Comparison of ENCODE assay signal across 2 cellular contexts in genomic region chr7:155562976-155563375, GRCh38. TPM values are rescaled to one million over a fixed set of nuclear protein-coding genes. Genes with fewer than 3 reads are reported as not detected.
"Had no signal": no experiment of that assay in that cellular context is flagged by ENCODE, and none has a peak within 500 bp of the region (broad histone marks: within the 10 kb centered on the region; RNA-seq: fewer than 3 reads in every experiment).

No MANE protein-coding gene starts in this region.

RNA-seq across cellular contexts. Expression of gene CNPY1, which starts 16.6 kb away (rescaled TPM):
- total RNA-seq: G401, GM12878 had no signal
- polyA plus RNA-seq: GM12878 had no signal
